In the genomic region with DNA sequence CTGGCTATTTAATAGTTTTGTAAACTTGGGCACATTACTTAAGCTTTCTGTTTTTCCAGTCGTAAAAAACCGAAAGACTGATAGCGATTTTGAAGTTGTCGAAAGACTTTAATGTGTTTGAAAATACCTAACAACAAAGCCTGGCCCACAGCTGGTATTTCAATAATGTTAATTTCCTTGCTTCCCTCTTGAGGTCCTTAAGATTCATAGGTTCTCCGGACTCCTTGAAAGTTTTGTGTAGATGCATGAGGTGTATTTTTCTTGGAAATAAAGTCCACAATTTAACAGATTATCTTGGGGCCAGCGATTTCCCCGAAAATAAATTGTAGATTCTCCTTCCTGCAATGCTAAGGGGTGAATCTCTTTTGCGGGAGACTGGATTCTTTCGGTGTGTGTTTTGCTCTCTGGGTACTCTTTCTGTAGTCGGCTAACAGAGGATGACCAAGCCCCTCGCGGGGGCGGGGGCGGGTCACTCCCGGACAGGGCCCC, we compare ENCODE assay signal across 8 cellular contexts. TPM values are rescaled to one million over a fixed set of nuclear protein-coding genes. Genes with fewer than 3 reads are reported as not detected.
DNase-seq lines count a peak whose midpoint lies in the region; ATAC-seq and TF ChIP-seq lines count a peak whose summit lies in the region.

No MANE protein-coding gene starts in this region.

- H2AFZ ChIP-seq in OCI-LY3 (ENCODE audit: low read depth, low read length) (peak overlapping the region; percentile 76), osteoblast (ENCODE audit: low read length) (peak overlapping the region; percentile 98)

- peak overlapping the region; percentile 98 for H3K4me3 Mint-ChIP-seq in CD4-positive, alpha-beta T cell
- peak overlapping the region; percentile 100 for H3K4me3 Mint-ChIP-seq in endothelial cell (ENCODE audit: unreplicated experiment)

- H3K27ac Mint-ChIP-seq in CD4-positive, alpha-beta T cell: peak overlapping the region; percentile 92
- peak overlapping the region; percentile 93 for H3K27ac Mint-ChIP-seq in endothelial cell (ENCODE audit: unreplicated experiment)

- peaks cover 39% of the 10 kb centered on the region for H3K4me1 Mint-ChIP-seq in CD4-positive, alpha-beta T cell (ENCODE audit: low read depth)
- H3K4me1 Mint-ChIP-seq in endothelial cell (ENCODE audit: unreplicated experiment): peaks cover 30% of the 10 kb centered on the region

- CTCF ChIA-PET in CD4-positive, alpha-beta T cell (lab: Charles Lee): interaction anchor here (1.0 to 1.9 kb wide), 27 partner anchors 8 to 467 kb away, joined by 3 to 43 read pairs (median 7); a partner anchor contains a TSS

- peaks cover 36% of the 10 kb centered on the region for H3K36me3 Mint-ChIP-seq in CD4-positive, alpha-beta T cell (ENCODE audit: low read depth)
- peaks cover 18% of the 10 kb centered on the region for H3K36me3 Mint-ChIP-seq in endothelial cell (ENCODE audit: low read depth, unreplicated experiment)

- no peak for ATAC-seq in CD4-positive, alpha-beta T cell (ENCODE audit: poor library complexity)

- POLR2A ChIA-PET in CD4-positive, alpha-beta T cell (lab: Charles Lee): interaction anchor here (0.5 to 4.3 kb wide), 30 partner anchors 9 to 500 kb away, joined by 3 to 172 read pairs (median 6); a partner anchor contains a TSS

- H3K4me2 ChIP-seq in OCI-LY3 (ENCODE audit: low read length) (peak overlapping the region; percentile 84), osteoblast (ENCODE audit: insufficient read depth, low read length) (peak overlapping the region; percentile 96)

- no peaks in the 10 kb centered on the region for H3K27me3 Mint-ChIP-seq in CD4-positive, alpha-beta T cell
- peaks cover 5% of the 10 kb centered on the region for H3K27me3 Mint-ChIP-seq in endothelial cell (ENCODE audit: unreplicated experiment)

- DNase-seq in CD4-positive, alpha-beta T cell: no peak
- DNase-seq in endothelial cell (ENCODE audit: low spot score) (no peak), osteoblast (ENCODE audit: insufficient read length, low spot score, missing footprints) (peak; percentile 83), NCI-H2171 treated with DMSO at 0.1 percent for 48 hours (lab: John Stamatoyannopoulos, UW) (no peak), NCI-H1105 (lab: John Stamatoyannopoulos, UW) (no peak), NCI-H446 (lab: John Stamatoyannopoulos, UW) (no peak), NCI-H524 (lab: John Stamatoyannopoulos, UW) (no peak)

- H3K9ac ChIP-seq in OCI-LY3 (ENCODE audit: low read length): peak overlapping the region; percentile 91

- peak overlapping the region; percentile 99 for H3K4me3 ChIP-seq in OCI-LY3 (ENCODE audit: low read length)
- H3K4me3 ChIP-seq in osteoblast (ENCODE audit: insufficient read depth, low read length): peak overlapping the region; percentile 97

- H3K27me3 ChIP-seq in CD4-positive, alpha-beta T cell (ENCODE audit: control insufficient read depth, insufficient read depth, low read length): no peaks in the 10 kb centered on the region
- H3K27me3 ChIP-seq in OCI-LY3 (ENCODE audit: low read depth, low read length) (no peaks in the 10 kb centered on the region), osteoblast (ENCODE audit: insufficient read depth, low read length) (no peaks in the 10 kb centered on the region)

- no peak for TF ChIP-seq CTCF in CD4-positive, alpha-beta T cell (IDR thresholded peaks at IDR 0.05)
- TF ChIP-seq CTCF in OCI-LY3 (IDR thresholded peaks at IDR 0.05; ENCODE audit: low read depth, low read length) (no peak), endothelial cell (IDR thresholded peaks at IDR 0.05; ENCODE audit: unreplicated experiment) (no peak), osteoblast (IDR thresholded peaks at IDR 0.05; ENCODE audit: extremely low read depth, low read depth, low read length) (no peak)

- H4K20me1 ChIP-seq in OCI-LY3 (ENCODE audit: insufficient read depth, low read length): peaks cover 22% of the 10 kb centered on the region
- peaks cover 27% of the 10 kb centered on the region for H4K20me1 ChIP-seq in osteoblast (ENCODE audit: insufficient read depth, low read length)

- intact Hi-C loops in CD4-positive, alpha-beta T cell (cut with DNase I, micrococcal nuclease): loop anchor here (1.0 to 10.0 kb wide), 8 partner anchors 67 to 481 kb away; a partner anchor contains a TSS

- H3K9me3 ChIP-seq in CD4-positive, alpha-beta T cell (ENCODE audit: control insufficient read depth, low read length): no peaks in the 10 kb centered on the region
- H3K9me3 ChIP-seq in OCI-LY3 (ENCODE audit: insufficient read depth, low read length) (no peaks in the 10 kb centered on the region), osteoblast (ENCODE audit: low read depth, low read length) (no peaks in the 10 kb centered on the region)

- H3K4me1 ChIP-seq in OCI-LY3 (ENCODE audit: low read length) (peaks cover 15% of the 10 kb centered on the region), osteoblast (ENCODE audit: insufficient read depth, low read length) (peaks cover 17% of the 10 kb centered on the region)

- H3K36me3 ChIP-seq in OCI-LY3 (replicated peaks; ENCODE audit: low read depth, low read length): peaks cover 17% of the 10 kb centered on the region
- H3K36me3 ChIP-seq in osteoblast (ENCODE audit: insufficient read depth, low read length): peaks cover 24% of the 10 kb centered on the region

- peak overlapping the region; percentile 74 for H3K27ac ChIP-seq in CD4-positive, alpha-beta T cell (ENCODE audit: low read depth, low read length)
- H3K27ac ChIP-seq in OCI-LY3 (ENCODE audit: low read length) (peak overlapping the region; percentile 69), osteoblast (ENCODE audit: low read depth, low read length) (peak overlapping the region; percentile 85)

- H3K9me3 Mint-ChIP-seq in CD4-positive, alpha-beta T cell: no peaks in the 10 kb centered on the region
- H3K9me3 Mint-ChIP-seq in endothelial cell (ENCODE audit: unreplicated experiment): no peaks in the 10 kb centered on the region

- H3K79me2 ChIP-seq in OCI-LY3 (ENCODE audit: low read length): peaks cover 43% of the 10 kb centered on the region
- peaks cover 41% of the 10 kb centered on the region for H3K79me2 ChIP-seq in osteoblast (ENCODE audit: insufficient read depth, low read length)

RNA-seq across cellular contexts. Expression of a gene that starts 0.7 kb away (rescaled TPM):
- 100 to 1,000 TPM in 1 of 2 experiments, 10 to 100 TPM in 1; 85.0 to 100 TPM for total RNA-seq in CD4-positive, alpha-beta T cell
- total RNA-seq in endothelial cell (ENCODE audit: unreplicated experiment) (118 TPM), osteoblast (56.9 and 63.0 TPM in 2 replicates)
